1 cellular context compared by ENCODE assay signal in the genomic region with DNA sequence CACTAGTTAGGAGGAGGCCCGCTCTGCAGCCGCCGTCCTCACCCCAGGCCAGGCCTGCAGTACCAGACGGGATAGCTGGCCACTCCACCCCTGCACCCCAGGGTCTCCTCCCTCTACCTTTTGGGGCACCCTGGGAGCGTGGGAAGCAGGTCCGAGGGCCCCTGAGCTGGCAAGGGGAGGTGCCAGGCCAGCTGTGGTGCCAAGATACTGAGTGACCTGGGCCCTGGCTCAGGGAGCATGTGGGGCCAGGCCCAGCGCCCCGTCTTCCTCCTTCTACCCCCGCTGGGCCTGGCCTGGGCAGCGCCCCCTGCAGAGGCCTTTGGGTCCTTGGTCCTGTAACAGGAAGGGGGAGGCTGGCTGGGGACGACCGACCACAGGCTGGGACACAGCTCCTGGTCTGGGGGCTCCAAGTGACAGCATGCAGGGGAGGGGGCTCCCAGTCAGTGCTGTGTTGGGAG.
TF ChIP-seq lines count a peak whose summit lies in the region.

No MANE protein-coding gene starts in this region.

TF ChIP-seq in HepG2, 621 proteins besides CTCF, POLR2A, EP300 and RAD21:
- TF ChIP-seq RBFOX2 (IDR thresholded peaks at IDR 0.05; ENCODE audit: low read depth, low read length) (0 out of 2 replicates have a peak, but pooled peaks have one; percentile 20), ETV6 (CRISPR knock-in tag; conservative IDR thresholded peaks at IDR 0.05) (no peak), ZNF614 (CRISPR knock-in tag; IDR thresholded peaks at IDR 0.05; ENCODE audit: borderline replicate concordance) (no peak), ZFX (CRISPR knock-in tag; IDR thresholded peaks at IDR 0.05; ENCODE audit: low read depth) (peak; percentile 8; the same call in 1 of the 2 replicates), ZNF850 (CRISPR knock-in tag; conservative IDR thresholded peaks at IDR 0.05) (no peak), ZNF563 (CRISPR knock-in tag; IDR thresholded peaks at IDR 0.05) (0 out of 2 replicates have a peak, but pooled peaks have one; percentile 26), PTBP1 (IDR thresholded peaks at IDR 0.05; ENCODE audit: low read depth, low read length, poor library complexity, severe bottlenecking) (no peak), AGO2 (optimal IDR thresholded peaks at IDR 0.05; ENCODE audit: low read depth, low read length) (peak; percentile 0)
TF ChIP-seq in HepG2: peak in this region for 4.
